26 cellular contexts compared by ENCODE assay signal in genomic region chr19:5220361-5220760, GRCh38.
"Had no signal": no experiment of that assay in that cellular context is flagged by ENCODE, and none has a peak within 500 bp of the region (broad histone marks: within the 10 kb centered on the region; RNA-seq: fewer than 3 reads in every experiment).

No MANE protein-coding gene starts in this region.

- H2AFZ ChIP-seq: hepatocyte, parathyroid adenoma had no signal

- H3K4me1 ChIP-seq: left ventricle myocardium inferior, parathyroid adenoma, right atrium auricular region, right lobe of liver, tibial nerve, uterus had no signal

- H3K9ac ChIP-seq: parathyroid adenoma had no signal

- H3K4me3 ChIP-seq: hepatocyte, left ventricle myocardium inferior, lung, mucosa of descending colon, right atrium auricular region, right lobe of liver, smooth muscle cell, tibial nerve, uterus had no signal

- DNase-seq: islet precursor cell; left ventricle myocardium inferior; mesendoderm; midbrain; mucosa of descending colon; naive thymus-derived CD4-positive, alpha-beta T cell; nucleus accumbens; right lobe of liver; stimulated activated CD4-positive, alpha-beta T cell treated with anti-CD3 and anti-CD28 coated beads, Interleukin-1b, Interleukin-23, amount 100 ng/mL, for 48 hours; stimulated activated CD4-positive, alpha-beta T cell treated with anti-CD3 and anti-CD28 coated beads, Interleukin-2, amount 100 ng/mL, for 48 hours; stimulated activated CD4-positive, alpha-beta T cell treated with anti-CD3 and anti-CD28 coated beads, Interleukin-4, amount 100 ng/mL, for 4 hours; stimulated activated CD8-positive, alpha-beta memory T cell treated with anti-CD3 and anti-CD28 coated beads, Interleukin-4, amount 100 ng/mL, for 48 hours; stimulated activated naive CD4-positive, alpha-beta T cell treated with Interleukin-2 at 50 U/mL for 16 hours; stimulated activated naive CD8-positive, alpha-beta T cell treated with anti-CD3 and anti-CD28 coated beads, Interleukin-15, amount 100 ng/mL, for 72 hours; substantia nigra; uterus had no signal

- H3K4me3 Mint-ChIP-seq: naive thymus-derived CD4-positive, alpha-beta T cell; natural killer cell treated with Interleukin-12 subunit alpha and Interleukin-12 subunit beta and Interleukin-15 and Interleukin-18, amount 100 ng/mL, for 72 hours; neural crest cell; stimulated activated memory B cell treated with anti-CD40 and anti-IgM and Interleukin-4, amounts not matched to agents 10 μg/mL and 1 μg/mL and 100 μg/mL, for 72 hours; stimulated activated naive CD8-positive, alpha-beta T cell treated with anti-CD3 and anti-CD28 coated beads, Interleukin-15, amount 100 ng/mL, for 72 hours; type B pancreatic cell had no signal

- H3K36me3 ChIP-seq: right lobe of liver, uterus had no signal

- ATAC-seq: mucosa of descending colon; naive thymus-derived CD4-positive, alpha-beta T cell; natural killer cell treated with Interleukin-12 subunit alpha and Interleukin-12 subunit beta and Interleukin-15 and Interleukin-18, amount 100 ng/mL, for 72 hours; right lobe of liver; stimulated activated memory B cell treated with anti-CD40 and anti-IgM and Interleukin-4, amounts not matched to agents 10 μg/mL and 1 μg/mL and 100 μg/mL, for 72 hours; stimulated activated naive CD8-positive, alpha-beta T cell treated with anti-CD3 and anti-CD28 coated beads, Interleukin-15, amount 100 ng/mL, for 72 hours had no signal

- H3K27me3 ChIP-seq: hepatocyte, right atrium auricular region, right lobe of liver, tibial nerve, uterus had no signal

- H3K4me2 ChIP-seq: hepatocyte, smooth muscle cell had no signal

- H3K27me3 Mint-ChIP-seq: natural killer cell treated with Interleukin-12 subunit alpha and Interleukin-12 subunit beta and Interleukin-15 and Interleukin-18, amount 100 ng/mL, for 72 hours; stimulated activated naive CD8-positive, alpha-beta T cell treated with anti-CD3 and anti-CD28 coated beads, Interleukin-15, amount 100 ng/mL, for 72 hours; type B pancreatic cell had no signal

- H3K9me3 Mint-ChIP-seq: natural killer cell treated with Interleukin-12 subunit alpha and Interleukin-12 subunit beta and Interleukin-15 and Interleukin-18, amount 100 ng/mL, for 72 hours; neural crest cell; stimulated activated memory B cell treated with anti-CD40 and anti-IgM and Interleukin-4, amounts not matched to agents 10 μg/mL and 1 μg/mL and 100 μg/mL, for 72 hours; stimulated activated naive CD8-positive, alpha-beta T cell treated with anti-CD3 and anti-CD28 coated beads, Interleukin-15, amount 100 ng/mL, for 72 hours; type B pancreatic cell had no signal

- H3K27ac Mint-ChIP-seq: naive thymus-derived CD4-positive, alpha-beta T cell; natural killer cell treated with Interleukin-12 subunit alpha and Interleukin-12 subunit beta and Interleukin-15 and Interleukin-18, amount 100 ng/mL, for 72 hours; stimulated activated memory B cell treated with anti-CD40 and anti-IgM and Interleukin-4, amounts not matched to agents 10 μg/mL and 1 μg/mL and 100 μg/mL, for 72 hours; stimulated activated naive CD8-positive, alpha-beta T cell treated with anti-CD3 and anti-CD28 coated beads, Interleukin-15, amount 100 ng/mL, for 72 hours; type B pancreatic cell had no signal

- H3K9me3 ChIP-seq: left ventricle myocardium inferior, mucosa of descending colon, right atrium auricular region, right lobe of liver, tibial nerve, uterus had no signal

- H3K36me3 Mint-ChIP-seq: natural killer cell treated with Interleukin-12 subunit alpha and Interleukin-12 subunit beta and Interleukin-15 and Interleukin-18, amount 100 ng/mL, for 72 hours; stimulated activated memory B cell treated with anti-CD40 and anti-IgM and Interleukin-4, amounts not matched to agents 10 μg/mL and 1 μg/mL and 100 μg/mL, for 72 hours had no signal

- H3K27ac ChIP-seq: hepatocyte, left ventricle myocardium inferior, parathyroid adenoma, right atrium auricular region, right lobe of liver, tibial nerve, uterus had no signal

- H3K79me2 ChIP-seq: hepatocyte, parathyroid adenoma had no signal

- H3K4me1 Mint-ChIP-seq: neural crest cell had no signal
